ENCODE assay signal across 1 cellular context in genomic region chr16:69123894-69124293, GRCh38.
TF ChIP-seq lines count a peak whose summit lies in the region.

No MANE protein-coding gene starts in this region.

TF ChIP-seq in GM23338, 12 proteins besides CTCF, POLR2A, EP300 and RAD21 (continued from another document):
- no peak for TF ChIP-seq ZNF462 (CRISPR knock-in tag; IDR thresholded peaks at IDR 0.05)
- no peak for TF ChIP-seq STAT1 (IDR thresholded peaks at IDR 0.05; ENCODE audit: unreplicated experiment)
- TF ChIP-seq NANOG (IDR thresholded peaks at IDR 0.05; ENCODE audit: borderline replicate concordance), result no peak
